ENCODE assay signal across 8 cellular contexts in genomic region chr1:219385786-219386427, GRCh38.
A peak's percentile ranks its signal among the peaks of the same experiment; 100 is the strongest.
DNase-seq lines count a peak whose midpoint lies in the region; ATAC-seq and TF ChIP-seq lines count a peak whose summit lies in the region.

No MANE protein-coding gene starts in this region.

- H3K36me3 Mint-ChIP-seq in progenitor cell of endocrine pancreas (ENCODE audit: insufficient read depth), result no peaks in the 10 kb centered on the region

- ATAC-seq in GM18907 (IDR thresholded peaks at IDR 0.05; ENCODE audit: unreplicated experiment) (peak; percentile 95), HG03045 (IDR thresholded peaks at IDR 0.05; ENCODE audit: unreplicated experiment) (peak; percentile 66), HG02970 (IDR thresholded peaks at IDR 0.05; ENCODE audit: low FRiP score, unreplicated experiment) (no peak)

- no peaks in the 10 kb centered on the region for H3K36me3 ChIP-seq in WERI-Rb-1

- no peaks in the 10 kb centered on the region for H3K9me3 ChIP-seq in WERI-Rb-1 (ENCODE audit: severe bottlenecking)

- DNase-seq in COLO829 (ENCODE audit: low spot score) (peak; percentile 59), NCI-H1694 treated with DMSO at 0.1 percent for 48 hours (lab: John Stamatoyannopoulos, UW) (peak; percentile 11), WERI-Rb-1 (peak; percentile 73), foreskin melanocyte (peak; percentile 57), progenitor cell of endocrine pancreas (ENCODE audit: low spot score, unreplicated experiment) (peak; percentile 11)

- TF ChIP-seq CTCF in WERI-Rb-1 (IDR thresholded peaks at IDR 0.05; ENCODE audit: low read depth, low read length) (peak; percentile 76), progenitor cell of endocrine pancreas (IDR thresholded peaks at IDR 0.05; ENCODE audit: unreplicated experiment) (peak; percentile 67)

- H3K27ac Mint-ChIP-seq in progenitor cell of endocrine pancreas, result no peak overlapping the region

- no peaks in the 10 kb centered on the region for H3K27me3 Mint-ChIP-seq in progenitor cell of endocrine pancreas

- no peaks in the 10 kb centered on the region for H3K27me3 ChIP-seq in WERI-Rb-1 (ENCODE audit: insufficient read depth, low read depth, severe bottlenecking)

- no peak overlapping the region for H3K4me3 Mint-ChIP-seq in progenitor cell of endocrine pancreas (ENCODE audit: low read depth)

- H3K4me3 ChIP-seq in WERI-Rb-1 (ENCODE audit: low read depth, low read length), result no peak overlapping the region

- H3K9me3 Mint-ChIP-seq in progenitor cell of endocrine pancreas (ENCODE audit: low read depth), result peaks cover 7% of the 10 kb centered on the region

- H3K4me1 Mint-ChIP-seq in progenitor cell of endocrine pancreas (ENCODE audit: low read depth), result peaks cover 21% of the 10 kb centered on the region

- H3K27ac ChIP-seq in WERI-Rb-1, result no peak overlapping the region

Comparison
In these comparisons a context has a peak if more than half of its experiments do, and no peak if none do; other contexts are left out.
1. DNase-seq: peak in every context shown above with its lines; median percentile 73 in WERI-Rb-1; 59 in COLO829; 57 in foreskin melanocyte; 11 in NCI-H1694 treated with DMSO at 0.1 percent for 48 hours; 11 in progenitor cell of endocrine pancreas.